Comparison of ENCODE assay signal across 33 cellular contexts in genomic region chr2:68453761-68454360, GRCh38. TPM values are rescaled to one million over a fixed set of nuclear protein-coding genes. Genes with fewer than 3 reads are reported as not detected.
DNase-seq lines count a peak whose midpoint lies in the region; ATAC-seq, FAIRE-seq and TF ChIP-seq lines count a peak whose summit lies in the region.
"Had no signal": no experiment of that assay in that cellular context is flagged by ENCODE, and none has a peak within 500 bp of the region (broad histone marks: within the 10 kb centered on the region; RNA-seq: fewer than 3 reads in every experiment).

No MANE protein-coding gene starts in this region.

- POLR2A ChIA-PET in K562 (lab: Yijun Ruan, JAX), result interaction anchor here (0.6 to 2.0 kb wide), 4 partner anchors 9 to 164 kb away, joined by 3 to 6 read pairs (median 4); no protein-coding TSS in a partner anchor

- peaks cover 3% of the 10 kb centered on the region for H3K4me1 Mint-ChIP-seq in activated CD8-positive, alpha-beta memory T cell treated with anti-CD3 and anti-CD28 coated beads, Interleukin-2, amount 10 ng/mL, durations not matched to agents 7 days and 5 days
- H3K4me1 Mint-ChIP-seq: H9 had no signal

- H3K4me3 ChIP-seq in OCI-LY1 (ENCODE audit: low read depth, low read length, poor library complexity, severe bottlenecking) (no peak overlapping the region), K562 (no peak overlapping the region), smooth muscle cell (no peak overlapping the region)
- H3K4me3 ChIP-seq: ascending aorta, cardiac muscle cell, colonic mucosa, lower lobe of right lung, sigmoid colon, thoracic aorta had no signal

- no peaks in the 10 kb centered on the region for H3K27me3 ChIP-seq in OCI-LY1 (ENCODE audit: insufficient read depth, low read length)
- no peaks in the 10 kb centered on the region for H3K27me3 ChIP-seq in K562 (ENCODE audit: control insufficient read depth in 2 of 2, insufficient read depth in 2 of 2, low read length in 2 of 2)
- H3K27me3 ChIP-seq in smooth muscle cell (ENCODE audit: low read depth), result no peaks in the 10 kb centered on the region
- H3K27me3 ChIP-seq: ascending aorta, cardiac muscle cell, colonic mucosa, sigmoid colon had no signal

- no TSS peak for BruUV-seq in K562 (replicated peaks; lab: Mats Ljungman, UMichigan)

- no peak for TF ChIP-seq RAD21 in K562 (CRISPR knock-in tag; conservative IDR thresholded peaks at IDR 0.05 in 1 of 2, IDR thresholded peaks at IDR 0.05 in 1 of 2)

- peaks cover 11% of the 10 kb centered on the region for H3K4me1 ChIP-seq in OCI-LY1 (ENCODE audit: insufficient read depth, low read length, severe bottlenecking)
- peaks cover 0 to 7% of the 10 kb centered on the region in 2 experiments; a peak in 2 of 5 replicates for H3K4me1 ChIP-seq in K562 (replicated peaks in 1 of 2; ENCODE audit: control insufficient read depth in 2 of 2, insufficient read depth in 2 of 2, low read length in 2 of 2)
- H3K4me1 ChIP-seq in smooth muscle cell (ENCODE audit: low read depth), result no peaks in the 10 kb centered on the region
- H3K4me1 ChIP-seq: ascending aorta, colonic mucosa, lower lobe of right lung, sigmoid colon had no signal

- H3K9me1 ChIP-seq in K562 (ENCODE audit: control insufficient read depth, insufficient read depth, low read length), result no peaks in the 10 kb centered on the region

- no peak overlapping the region for H3K4me2 ChIP-seq in OCI-LY1 (ENCODE audit: low read length)
- no peak overlapping the region for H3K4me2 ChIP-seq in K562 (ENCODE audit: insufficient read depth, low read length)
- H3K4me2 ChIP-seq in smooth muscle cell, result no peak overlapping the region

- no peaks in the 10 kb centered on the region for H3K36me3 Mint-ChIP-seq in activated CD8-positive, alpha-beta memory T cell treated with anti-CD3 and anti-CD28 coated beads, Interleukin-2, amount 10 ng/mL, durations not matched to agents 7 days and 5 days
- H3K36me3 Mint-ChIP-seq: activated naive CD4-positive, alpha-beta T cell treated with anti-CD3 and anti-CD28 coated beads, Interleukin-2, amount 10 ng/mL, durations not matched to agents 7 days and 5 days had no signal

- peak overlapping the region; percentile 93 for H2AFZ ChIP-seq in OCI-LY1 (ENCODE audit: low read length)
- peak overlapping the region; percentile 47 for H2AFZ ChIP-seq in K562 (ENCODE audit: low read depth, low read length)
- peak overlapping the region; percentile 23 for H2AFZ ChIP-seq in smooth muscle cell (ENCODE audit: low read depth)

- in situ Hi-C loops in K562 (cut with MboI), result no loop called here

- no peaks in the 10 kb centered on the region for H3K9me2 ChIP-seq in OCI-LY1 (ENCODE audit: low read depth, low read length)

- no peaks in the 10 kb centered on the region for H3K9me3 Mint-ChIP-seq in activated CD8-positive, alpha-beta memory T cell treated with anti-CD3 and anti-CD28 coated beads, Interleukin-2, amount 10 ng/mL, durations not matched to agents 7 days and 5 days (ENCODE audit: low read depth)
- H3K9me3 Mint-ChIP-seq: activated naive CD4-positive, alpha-beta T cell treated with anti-CD3 and anti-CD28 coated beads, Interleukin-2, amount 10 ng/mL, durations not matched to agents 7 days and 5 days; H9 had no signal

- H3F3A ChIP-seq in OCI-LY1 (ENCODE audit: insufficient read depth, low read length), result no peaks in the 10 kb centered on the region
- no peaks in the 10 kb centered on the region for H3F3A ChIP-seq in smooth muscle cell (ENCODE audit: low read depth)

- no peak for DNase-seq in activated CD8-positive, alpha-beta memory T cell treated with anti-CD3 and anti-CD28 coated beads, Interleukin-2, amount 10 ng/mL, durations not matched to agents 7 days and 5 days
- DNase-seq in activated CD8-positive, alpha-beta memory T cell treated with anti-CD3 and anti-CD28 coated beads for 24 hours, result no peak
- DNase-seq in K562 (ENCODE audit: extremely low read depth in 1 of 4, low spot score in 3 of 4) (no peak), smooth muscle cell (lab: John Stamatoyannopoulos, UW; ENCODE audit: unreplicated experiment) (no peak), sciatic nerve (ENCODE audit: low spot score) (no peak), NCI-H748 (lab: John Stamatoyannopoulos, UW; ENCODE audit: unreplicated experiment) (no peak), SIG-M5 treated with dmso at 0.1 percent for 504 hours (lab: John Stamatoyannopoulos, UW; ENCODE audit: unreplicated experiment) (no peak)
- DNase-seq: activated CD4-positive, alpha-beta T cell treated with anti-CD3 and anti-CD28 coated beads for 1 hour; activated naive CD4-positive, alpha-beta T cell treated with anti-CD3 and anti-CD28 coated beads, Interleukin-2, amount 10 ng/mL, durations not matched to agents 7 days and 5 days; activated T-cell treated with anti-CD3 and anti-CD28 coated beads, Interleukin-2, amount 50 U/mL, for 48 hours; AML-193; colonic mucosa; COR-L47; DMS79; effector memory CD4-positive, alpha-beta T cell; GDM1; glutamatergic neuron; H9; IMR-90; kidney glomerular epithelial cell; lower lobe of right lung; NCI-H1092 treated with DMSO at 0.1 percent for 48 hours; NCI-H187 treated with DMSO at 0.1 percent for 48 hours; NCI-H2171 treated with DMSO at 0.1 percent for 48 hours; NCI-H524 treated with DMSO at 0.1 percent for 48 hours; RPMI8226; sigmoid colon; stimulated activated naive CD4-positive, alpha-beta T cell treated with Interleukin-2 at 50 U/mL for 16 hours had no signal

- no peak for TF ChIP-seq EP300 in K562 (IDR thresholded peaks at IDR 0.05; ENCODE audit: low read length)

- H3K27ac ChIP-seq in OCI-LY1 (ENCODE audit: low read depth, low read length, poor library complexity, severe bottlenecking), result no peak overlapping the region
- H3K27ac ChIP-seq in K562 (ENCODE audit: extremely low read depth, low read depth, low read length), result no peak overlapping the region
- H3K27ac ChIP-seq in smooth muscle cell (ENCODE audit: low read depth), result no peak overlapping the region
- H3K27ac ChIP-seq: cardiac muscle cell, colonic mucosa, lower lobe of right lung, sigmoid colon, thoracic aorta had no signal

- H3K9ac ChIP-seq in OCI-LY1 (ENCODE audit: low read length) (no peak overlapping the region), K562 (ENCODE audit: insufficient read depth in 1 of 2, low read depth in 2 of 2, low read length in 2 of 2) (no peak overlapping the region), smooth muscle cell (ENCODE audit: low read depth) (no peak overlapping the region)

- H3K36me3 ChIP-seq in OCI-LY1 (ENCODE audit: insufficient read depth, low read length), result no peaks in the 10 kb centered on the region
- H3K36me3 ChIP-seq in K562 (ENCODE audit: control insufficient read depth, insufficient read depth, low read length), result no peaks in the 10 kb centered on the region
- H3K36me3 ChIP-seq in smooth muscle cell (ENCODE audit: low read depth), result no peaks in the 10 kb centered on the region
- H3K36me3 ChIP-seq: ascending aorta, cardiac muscle cell, colonic mucosa, lower lobe of right lung, sigmoid colon, thoracic aorta had no signal

- H3K79me2 ChIP-seq in OCI-LY1 (ENCODE audit: insufficient read depth, low read length) (no peaks in the 10 kb centered on the region), K562 (ENCODE audit: control insufficient read depth, insufficient read depth, low read length) (no peaks in the 10 kb centered on the region), smooth muscle cell (ENCODE audit: low read depth) (no peaks in the 10 kb centered on the region)

- TF ChIP-seq CTCF in OCI-LY1 (IDR thresholded peaks at IDR 0.05; ENCODE audit: low read length) (no peak), K562 (IDR thresholded peaks at IDR 0.05 in 2 of 3, conservative IDR thresholded peaks at IDR 0.05 in 1 of 3; ENCODE audit: insufficient read depth in 2 of 3, low read depth in 1 of 3, low read length in 3 of 3) (no peak), smooth muscle cell (IDR thresholded peaks at IDR 0.05; ENCODE audit: borderline replicate concordance, insufficient read depth, poor library complexity, severe bottlenecking) (no peak)

- intact Hi-C loops in K562 (cut with micrococcal nuclease) (no loop called here), sciatic nerve (cut with DNase I) (no loop called here)

- no peak overlapping the region for H3K4me3 Mint-ChIP-seq in activated CD8-positive, alpha-beta memory T cell treated with anti-CD3 and anti-CD28 coated beads, Interleukin-2, amount 10 ng/mL, durations not matched to agents 7 days and 5 days
- H3K4me3 Mint-ChIP-seq: activated naive CD4-positive, alpha-beta T cell treated with anti-CD3 and anti-CD28 coated beads, Interleukin-2, amount 10 ng/mL, durations not matched to agents 7 days and 5 days; H9 had no signal

- CTCF ChIA-PET in activated CD8-positive, alpha-beta memory T cell treated with anti-CD3 and anti-CD28 coated beads, Interleukin-2, amount 10 ng/mL, durations not matched to agents 7 days and 5 days (lab: Charles Lee), result interaction anchor here (1.4 to 2.5 kb wide), 3 partner anchors 11 to 162 kb away, joined by 3 to 35 read pairs (median 5); no protein-coding TSS in a partner anchor
- CTCF ChIA-PET in K562 (lab: Yijun Ruan, JAX; ENCODE audit: low intra/inter-chr PET ratio), result no interaction called here

- H3K9me3 ChIP-seq in OCI-LY1 (ENCODE audit: low read length) (no peaks in the 10 kb centered on the region), K562 (replicated peaks; ENCODE audit: control insufficient read depth, insufficient read depth, low read depth, low read length) (peaks cover 3% of the 10 kb centered on the region), smooth muscle cell (replicated peaks; ENCODE audit: low read depth) (no peaks in the 10 kb centered on the region)
- H3K9me3 ChIP-seq: ascending aorta, colonic mucosa, lower lobe of right lung, sigmoid colon, thoracic aorta had no signal

- 35% methylated on average over 2 of the region's 2 CpGs for WGBS in K562 (ENCODE audit: insufficient coverage, low coverage, missing lambda C conversion rate)
- 72% methylated on average over 2 of the region's 2 CpGs for WGBS in smooth muscle cell (ENCODE audit: low lambda C conversion rate)

- peak; percentile 78 for FAIRE-seq in K562 (lab: Jason Lieb, UNC)
- FAIRE-seq: urothelium cell line had no signal

- H3K27me3 Mint-ChIP-seq in activated CD8-positive, alpha-beta memory T cell treated with anti-CD3 and anti-CD28 coated beads, Interleukin-2, amount 10 ng/mL, durations not matched to agents 7 days and 5 days, result no peaks in the 10 kb centered on the region
- H3K27me3 Mint-ChIP-seq: activated naive CD4-positive, alpha-beta T cell treated with anti-CD3 and anti-CD28 coated beads, Interleukin-2, amount 10 ng/mL, durations not matched to agents 7 days and 5 days had no signal

- peak; percentile 42 for ATAC-seq in activated CD8-positive, alpha-beta memory T cell treated with anti-CD3 and anti-CD28 coated beads, Interleukin-2, amount 10 ng/mL, durations not matched to agents 7 days and 5 days
- ATAC-seq in K562 (peak; percentile 68), sciatic nerve (no peak)
- ATAC-seq: lower lobe of right lung had no signal

- H4K20me1 ChIP-seq in OCI-LY1 (ENCODE audit: insufficient read depth, low read length) (no peaks in the 10 kb centered on the region), K562 (replicated peaks; ENCODE audit: control insufficient read depth, insufficient read depth, low read length) (no peaks in the 10 kb centered on the region), smooth muscle cell (ENCODE audit: low read depth) (no peaks in the 10 kb centered on the region)

- TF ChIP-seq POLR2A in K562 (conservative IDR thresholded peaks at IDR 0.05), result no peak

- no peak overlapping the region for H3K27ac Mint-ChIP-seq in activated CD8-positive, alpha-beta memory T cell treated with anti-CD3 and anti-CD28 coated beads, Interleukin-2, amount 10 ng/mL, durations not matched to agents 7 days and 5 days
- H3K27ac Mint-ChIP-seq: activated naive CD4-positive, alpha-beta T cell treated with anti-CD3 and anti-CD28 coated beads, Interleukin-2, amount 10 ng/mL, durations not matched to agents 7 days and 5 days; H9 had no signal

RNA-seq across cellular contexts. Expression of gene FBXO48, which starts 13.2 kb away (rescaled TPM):
- 1 to 10 TPM; 3.3 to 3.4 TPM for total RNA-seq in activated CD8-positive, alpha-beta memory T cell treated with anti-CD3 and anti-CD28 coated beads, Interleukin-2, amount 10 ng/mL, durations not matched to agents 7 days and 5 days
- total RNA-seq in K562 (2011; cell fraction: chromatin; rRNA removed; ENCODE audit: low replicate concordance), result 0.79 and 1.4 TPM in 2 replicates
- 0.79 and 0.83 TPM in 2 replicates for total RNA-seq in K562 (2011; cell fraction: nucleolus; rRNA removed)
- 1.5 and 3.9 TPM in 2 replicates for total RNA-seq in K562 (2011; cell fraction: nucleoplasm; rRNA removed)
- total RNA-seq in K562 (2014; rRNA removed), result 0.24 and 0.36 TPM in 2 replicates
- 0.73 and 0.93 TPM in 2 replicates for total RNA-seq in K562 (2014; rRNA removed; fragmentation: Illumina TruSeq; extraction: Trizol)
- 0.58 and 0.64 TPM in 2 replicates for total RNA-seq in K562 (2015; rRNA removed; fragmentation: Illumina TruSeq; extraction: Trizol)
- total RNA-seq in K562 (2021), result 0.64 and 0.65 TPM in 2 replicates
- 1.2 and 1.8 TPM in 2 replicates for polyA plus RNA-seq in K562 (2011; rRNA removed)
- polyA plus RNA-seq in K562 (2011; cell fraction: cytosol; rRNA removed), result 0.51 and 0.77 TPM in 2 replicates
- 0.65 and 0.95 TPM in 2 replicates for polyA plus RNA-seq in K562 (2011; cell fraction: nucleus; rRNA removed)
- polyA plus RNA-seq in K562 (2012), result 0.39 and 1.1 TPM in 2 replicates
- polyA plus RNA-seq in K562 (2014; fragmentation: Illumina TruSeq; extraction: Trizol), result 0.90 and 0.97 TPM in 2 replicates
- polyA plus RNA-seq in K562 (2014; fragmentation: Nextera tagmentation; extraction: Ambion mirVana), result under 1 TPM; 0.74 to 0.79 TPM
- 0.69 and 0.84 TPM in 2 replicates for polyA plus RNA-seq in K562 (2014; rRNA removed)
- 1.0 and 1.4 TPM in 2 replicates for polyA minus RNA-seq in K562 (2011; rRNA and poly(A)+ RNA removed)
- 0.48 TPM in 1 of 2 replicates, not detected in the other for polyA minus RNA-seq in K562 (2011; cell fraction: cytosol; rRNA and poly(A)+ RNA removed)
- polyA minus RNA-seq in K562 (2011; cell fraction: nucleus; rRNA and poly(A)+ RNA removed), result 0.78 and 0.81 TPM in 2 replicates
- total RNA-seq in smooth muscle cell, result 0.81 and 1.5 TPM in 2 replicates
- polyA plus RNA-seq in smooth muscle cell, result 0.42 and 0.61 TPM in 2 replicates
- 2.1 TPM for total RNA-seq in sciatic nerve

RNA-seq across cellular contexts. Expression of gene APLF, which starts 13.5 kb away (rescaled TPM):
- 1 to 10 TPM; 3.0 to 3.3 TPM for total RNA-seq in activated CD8-positive, alpha-beta memory T cell treated with anti-CD3 and anti-CD28 coated beads, Interleukin-2, amount 10 ng/mL, durations not matched to agents 7 days and 5 days
- total RNA-seq in K562 (2011; cell fraction: chromatin; rRNA removed; ENCODE audit: low replicate concordance), result 0.81 and 1.8 TPM in 2 replicates
- total RNA-seq in K562 (2011; cell fraction: nucleolus; rRNA removed), result 0.26 and 0.33 TPM in 2 replicates
- total RNA-seq in K562 (2011; cell fraction: nucleoplasm; rRNA removed), result 0.46 and 0.81 TPM in 2 replicates
- total RNA-seq in K562 (2014; rRNA removed) (0.32 and 1.3 TPM in 2 replicates), K562 (2014; rRNA removed; fragmentation: Illumina TruSeq; extraction: Trizol) (0.84 and 1.1 TPM in 2 replicates), K562 (2015; rRNA removed; fragmentation: Illumina TruSeq; extraction: Trizol) (0.90 and 1.1 TPM in 2 replicates), K562 (2021) (0.67 and 0.71 TPM in 2 replicates), smooth muscle cell (8.0 and 9.2 TPM in 2 replicates), sciatic nerve (14.4 TPM)
- polyA plus RNA-seq in K562 (2011; rRNA removed) (0.34 and 0.72 TPM in 2 replicates), K562 (2014; fragmentation: Illumina TruSeq; extraction: Trizol) (0.51 and 0.77 TPM in 2 replicates), K562 (2014; fragmentation: Nextera tagmentation; extraction: Ambion mirVana) (under 1 TPM; 0.07 to 0.15 TPM), K562 (2014; rRNA removed) (0.45 TPM in 2 replicates), smooth muscle cell (2.6 and 3.4 TPM in 2 replicates)
- polyA plus RNA-seq in K562 (2011; cell fraction: cytosol; rRNA removed), result 0.13 and 0.30 TPM in 2 replicates
- 0.41 and 0.45 TPM in 2 replicates for polyA plus RNA-seq in K562 (2011; cell fraction: nucleus; rRNA removed)
- 0.77 and 1.8 TPM in 2 replicates for polyA plus RNA-seq in K562 (2012)
- polyA minus RNA-seq in K562 (2011; rRNA and poly(A)+ RNA removed), result 1.5 and 2.2 TPM in 2 replicates
- 0.46 and 0.76 TPM in 2 replicates for polyA minus RNA-seq in K562 (2011; cell fraction: cytosol; rRNA and poly(A)+ RNA removed)
- polyA minus RNA-seq in K562 (2011; cell fraction: nucleus; rRNA and poly(A)+ RNA removed), result 1.2 and 1.3 TPM in 2 replicates

Comparison
In these comparisons a context has a peak if more than half of its experiments do, and no peak if none do; other contexts are left out.
1. H2AFZ ChIP-seq: peak in every context shown above with its lines; median percentile 93 in OCI-LY1; 47 in K562; 23 in smooth muscle cell.